Comparison of ENCODE assay signal across 9 cellular contexts in genomic region chr7:157016352-157017041, GRCh38. TPM values are rescaled to one million over a fixed set of nuclear protein-coding genes. Genes with fewer than 3 reads are reported as not detected.
A peak's percentile ranks its signal among the peaks of the same experiment; 100 is the strongest.
DNase-seq lines count a peak whose midpoint lies in the region; ATAC-seq, FAIRE-seq and TF ChIP-seq lines count a peak whose summit lies in the region.
"Had no signal": no experiment of that assay in that cellular context is flagged by ENCODE, and none has a peak within 500 bp of the region (broad histone marks: within the 10 kb centered on the region; RNA-seq: fewer than 3 reads in every experiment).

No MANE protein-coding gene starts in this region.

- intact Hi-C loops in activated T-helper 1 cell treated with anti-CD3 and anti-CD28 coated beads, Interleukin-12 subunit alpha, Interleukin-12 subunit beta, Interleukin-2, Interleukin-4 antibody, amounts not matched to agents 30 ng/mL and 10 ng/mL and 1 ng/mL, durations not matched to agents 14 hours and 24 hours and 36 hours (cut with micrococcal nuclease): loop anchor here (1.0 to 2.0 kb wide), 2 partner anchors 16 to 122 kb away; partner anchors contain the start of gene UBE3C

- DNase-seq in GM10266 (ENCODE audit: extremely low spot score) (peak; percentile 82), GM19239 (ENCODE audit: insufficient read length, low spot score) (no peak), HUDEP-2 (lab: John Stamatoyannopoulos, UW; ENCODE audit: unreplicated experiment in 76 of 76) (no peak), germinal center (ENCODE audit: low spot score) (no peak), mucosa of gallbladder (ENCODE audit: low spot score) (no peak), substantia nigra (lab: John Stamatoyannopoulos, UW) (no peak)
- DNase-seq in activated T-helper 1 cell treated with anti-CD3 and anti-CD28 coated beads, Interleukin-12 subunit alpha, Interleukin-12 subunit beta, Interleukin-2, Interleukin-4 antibody, amounts not matched to agents 30 ng/mL and 10 ng/mL and 1 ng/mL, durations not matched to agents 14 hours and 24 hours and 36 hours (ENCODE audit: low spot score): peak; percentile 20

- TF ChIP-seq CTCF in GM10266 (IDR thresholded peaks at IDR 0.05; ENCODE audit: control insufficient read depth, insufficient read depth, low read depth, missing control alignments): no peak

- peak; percentile 99 for FAIRE-seq in GM19239 (lab: Jason Lieb, UNC)
- FAIRE-seq: endometrium had no signal

- peaks cover 80% of the 10 kb centered on the region for H3K27me3 Mint-ChIP-seq in activated T-helper 1 cell treated with anti-CD3 and anti-CD28 coated beads, Interleukin-12 subunit alpha, Interleukin-12 subunit beta, Interleukin-2, Interleukin-4 antibody, amounts not matched to agents 30 ng/mL and 10 ng/mL and 1 ng/mL, durations not matched to agents 14 hours and 24 hours and 36 hours (ENCODE audit: insufficient read depth)

- no peak overlapping the region for H3K4me3 Mint-ChIP-seq in activated T-helper 1 cell treated with anti-CD3 and anti-CD28 coated beads, Interleukin-12 subunit alpha, Interleukin-12 subunit beta, Interleukin-2, Interleukin-4 antibody, amounts not matched to agents 30 ng/mL and 10 ng/mL and 1 ng/mL, durations not matched to agents 14 hours and 24 hours and 36 hours

- H3K4me1 Mint-ChIP-seq in activated T-helper 1 cell treated with anti-CD3 and anti-CD28 coated beads, Interleukin-12 subunit alpha, Interleukin-12 subunit beta, Interleukin-2, Interleukin-4 antibody, amounts not matched to agents 30 ng/mL and 10 ng/mL and 1 ng/mL, durations not matched to agents 14 hours and 24 hours and 36 hours (ENCODE audit: low read depth): peaks cover 14% of the 10 kb centered on the region

- no peaks in the 10 kb centered on the region for H3K36me3 Mint-ChIP-seq in activated T-helper 1 cell treated with anti-CD3 and anti-CD28 coated beads, Interleukin-12 subunit alpha, Interleukin-12 subunit beta, Interleukin-2, Interleukin-4 antibody, amounts not matched to agents 30 ng/mL and 10 ng/mL and 1 ng/mL, durations not matched to agents 14 hours and 24 hours and 36 hours (ENCODE audit: low read depth)

- H3K9me3 Mint-ChIP-seq in activated T-helper 1 cell treated with anti-CD3 and anti-CD28 coated beads, Interleukin-12 subunit alpha, Interleukin-12 subunit beta, Interleukin-2, Interleukin-4 antibody, amounts not matched to agents 30 ng/mL and 10 ng/mL and 1 ng/mL, durations not matched to agents 14 hours and 24 hours and 36 hours: no peaks in the 10 kb centered on the region

- H3K27ac ChIP-seq in substantia nigra (ENCODE audit: low read depth, low read length, poor library complexity, severe bottlenecking): no peak overlapping the region

- ATAC-seq in HG03060 (IDR thresholded peaks at IDR 0.05; ENCODE audit: low read depth, unreplicated experiment): peak; percentile 56

- H3K27ac Mint-ChIP-seq in activated T-helper 1 cell treated with anti-CD3 and anti-CD28 coated beads, Interleukin-12 subunit alpha, Interleukin-12 subunit beta, Interleukin-2, Interleukin-4 antibody, amounts not matched to agents 30 ng/mL and 10 ng/mL and 1 ng/mL, durations not matched to agents 14 hours and 24 hours and 36 hours: peak overlapping the region; percentile 44

RNA-seq across cellular contexts. Expression of gene MNX1, which starts 6.0 kb away (rescaled TPM):
- total RNA-seq in activated T-helper 1 cell treated with anti-CD3 and anti-CD28 coated beads, Interleukin-12 subunit alpha, Interleukin-12 subunit beta, Interleukin-2, Interleukin-4 antibody, amounts not matched to agents 30 ng/mL and 10 ng/mL and 1 ng/mL, durations not matched to agents 14 hours and 24 hours and 36 hours: not detected in 2 replicates
- total RNA-seq in mucosa of gallbladder: 15.4 TPM

Comparison
In these comparisons a context has a peak if more than half of its experiments do, and no peak if none do; other contexts are left out.
1. DNase-seq: peak in GM10266 (single experiment) and activated T-helper 1 cell treated with anti-CD3 and anti-CD28 coated beads, Interleukin-12 subunit alpha, Interleukin-12 subunit beta, Interleukin-2, Interleukin-4 antibody, amounts not matched to agents 30 ng/mL and 10 ng/mL and 1 ng/mL, durations not matched to agents 14 hours and 24 hours and 36 hours (single experiment); none in GM19239 (single experiment), HUDEP-2 (0 of 76), germinal center (single experiment), mucosa of gallbladder (single experiment) and substantia nigra (0 of 49).
2. RNA of gene MNX1, which starts 6.0 kb away (total RNA-seq): 15.4 TPM in mucosa of gallbladder (single experiment); not detected in activated T-helper 1 cell treated with anti-CD3 and anti-CD28 coated beads, Interleukin-12 subunit alpha, Interleukin-12 subunit beta, Interleukin-2, Interleukin-4 antibody, amounts not matched to agents 30 ng/mL and 10 ng/mL and 1 ng/mL, durations not matched to agents 14 hours and 24 hours and 36 hours; every median in the first group is over 10 times any median in the second.